Comparison of ENCODE assay signal across 1 cellular context in genomic region chr5:173535976-173536639, GRCh38.
TF ChIP-seq lines count a peak whose summit lies in the region.

No MANE protein-coding gene starts in this region.

TF ChIP-seq in endothelial cell of umbilical vein, 7 proteins besides CTCF, POLR2A, EP300 and RAD21:
- TF ChIP-seq FOS (IDR thresholded peaks at IDR 0.05; ENCODE audit: borderline replicate concordance, insufficient read depth, low read length) (peak; percentile 27), JUN (IDR thresholded peaks at IDR 0.05; ENCODE audit: borderline replicate concordance, insufficient read depth, insufficient read length, low read depth) (no peak), POLR2AphosphoS5 (IDR thresholded peaks at IDR 0.05; ENCODE audit: insufficient read depth, low read depth, low read length) (no peak), EZH2 (IDR thresholded peaks at IDR 0.05; ENCODE audit: borderline replicate concordance, low read depth, low read length, severe bottlenecking) (no peak), GATA2 (IDR thresholded peaks at IDR 0.05; ENCODE audit: insufficient read depth, insufficient read length, low read depth, low read length) (no peak), MYC (IDR thresholded peaks at IDR 0.05; ENCODE audit: low read depth, low read length) (no peak)
- TF ChIP-seq, protein P1, sequence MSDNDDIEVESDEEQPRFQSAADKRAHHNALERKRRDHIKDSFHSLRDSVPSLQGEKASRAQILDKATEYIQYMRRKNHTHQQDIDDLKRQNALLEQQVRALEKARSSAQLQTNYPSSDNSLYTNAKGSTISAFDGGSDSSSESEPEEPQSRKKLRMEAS (IDR thresholded peaks at IDR 0.05; ENCODE audit: insufficient read depth, insufficient read length): no peak
